8 cellular contexts compared by ENCODE assay signal in the genomic region with DNA sequence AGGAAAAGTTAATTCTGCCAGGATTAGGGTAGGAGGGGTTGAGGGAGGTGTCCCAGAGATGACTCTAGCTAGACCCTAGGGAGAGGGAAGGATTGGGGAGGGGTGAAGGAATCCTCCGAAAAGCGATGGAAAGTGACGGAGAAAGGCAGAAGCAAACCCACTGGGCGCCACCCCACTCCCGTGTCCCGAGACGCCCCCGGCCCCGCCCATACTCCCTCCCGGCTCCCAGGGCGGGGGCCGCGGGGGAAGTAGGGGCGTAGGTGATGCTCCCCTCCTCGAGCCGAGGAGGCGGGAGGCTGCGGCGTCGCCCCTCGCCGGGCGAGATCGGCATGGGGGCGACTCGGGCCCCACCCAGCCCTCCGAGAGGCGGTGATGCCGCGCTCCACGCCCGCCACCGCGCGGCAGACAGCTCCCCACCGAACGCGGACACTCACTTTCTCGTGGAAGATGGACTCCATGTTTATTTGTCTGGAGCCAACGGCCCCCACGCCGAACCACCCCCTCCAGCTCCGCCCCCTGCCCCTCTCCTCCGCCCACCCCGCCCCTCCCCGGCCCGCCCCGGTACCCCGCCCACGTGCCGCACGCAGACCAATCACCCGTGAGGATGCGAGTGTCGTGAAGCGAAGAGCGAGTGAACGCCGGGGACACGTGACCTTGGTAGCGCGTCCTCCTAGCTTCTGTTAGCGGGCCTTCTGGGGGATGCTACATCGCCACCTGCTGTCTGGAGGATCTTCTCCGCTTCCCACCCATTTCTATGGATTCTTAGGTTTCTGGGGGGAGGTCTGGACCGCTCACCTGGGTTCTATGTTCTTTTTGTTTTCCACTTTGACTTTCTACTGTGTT. TPM values are rescaled to one million over a fixed set of nuclear protein-coding genes. Genes with fewer than 3 reads are reported as not detected.
DNase-seq lines count a peak whose midpoint lies in the region; ATAC-seq, FAIRE-seq and TF ChIP-seq lines count a peak whose summit lies in the region.

A gene (minus strand): TSS at position 488 of the 843 bp plus-strand sequence. CDS start 30 bp downstream, at position 458.

- peak; percentile 91 to 93 for DNase-seq in AML-193 (lab: John Stamatoyannopoulos, UW)
- peak; percentile 95 to 99 for DNase-seq in NCI-H446 (lab: John Stamatoyannopoulos, UW)
- peak; percentile 99 for DNase-seq in cerebellar cortex (ENCODE audit: low spot score)
- peak; percentile 79 for DNase-seq in keratinocyte (ENCODE audit: low read depth, low spot score)
- DNase-seq in stimulated activated CD4-positive, alpha-beta T cell treated with anti-CD3 and anti-CD28 coated beads, Interleukin-15, amount 100 ng/mL, for 1 hour (ENCODE audit: low read depth in 1 of 2, low spot score in 1 of 2) = peak; percentile 89

- no peaks in the 10 kb centered on the region for H3K9me3 ChIP-seq in keratinocyte (ENCODE audit: control insufficient read depth, low read depth, low read length)

- H3K9me1 ChIP-seq in keratinocyte (ENCODE audit: control insufficient read depth, extremely low read depth, insufficient read depth, low read length) = no peaks in the 10 kb centered on the region

- FAIRE-seq in keratinocyte (lab: Jason Lieb, UNC) = peak; percentile 43

- peak within 1 kb of the TSS; percentile 86 to 98 (median 95) for H3K4me3 ChIP-seq in keratinocyte (ENCODE audit: control insufficient read depth in 2 of 3, extremely low read depth in 1 of 3, insufficient read depth in 2 of 3, low read depth in 1 of 3, low read length in 3 of 3)

- dilution Hi-C loops in keratinocyte (cut with MboI; ENCODE audit: extremely low pct_ligation_motif_present, low sequenced_read_pairs) = no loop called here

- H3K27me3 ChIP-seq in keratinocyte (ENCODE audit: control insufficient read depth, extremely low read depth, insufficient read depth, low read length) = no peaks in the 10 kb centered on the region

- peak within 1 kb of the TSS; percentile 97 for H3K9ac ChIP-seq in keratinocyte (ENCODE audit: control insufficient read depth, extremely low read depth, insufficient read depth, low read length)

- peaks cover 33% of the 10 kb centered on the region for H3K79me2 ChIP-seq in keratinocyte (ENCODE audit: control insufficient read depth, insufficient read depth, low read length)

- peak within 1 kb of the TSS; percentile 97 for H3K4me2 ChIP-seq in keratinocyte (ENCODE audit: control insufficient read depth, extremely low read depth, insufficient read depth, low read depth, low read length)

- peaks cover 5% of the 10 kb centered on the region for H3K4me1 ChIP-seq in keratinocyte (ENCODE audit: control insufficient read depth, extremely low read depth, insufficient read depth, low read length)

- no peaks in the 10 kb centered on the region for H3K36me3 ChIP-seq in keratinocyte (ENCODE audit: control insufficient read depth in 2 of 2, extremely low read depth in 1 of 2, insufficient read depth in 2 of 2, low read length in 2 of 2)

- peak within 1 kb of the TSS; percentile 93 for H3K27ac ChIP-seq in keratinocyte (ENCODE audit: control insufficient read depth, insufficient read depth, low read length)

- no peaks in the 10 kb centered on the region for H4K20me1 ChIP-seq in keratinocyte (ENCODE audit: control insufficient read depth, extremely low read depth, insufficient read depth, low read length)

- TF ChIP-seq CTCF in keratinocyte (optimal IDR thresholded peaks at IDR 0.05 in 1 of 3, IDR thresholded peaks at IDR 0.05 in 1 of 3, conservative IDR thresholded peaks at IDR 0.05 in 1 of 3; ENCODE audit: extremely low read depth in 1 of 3, insufficient read depth in 2 of 3, low read length in 3 of 3) = peak; percentile 82 to 93 (median 87)

- ATAC-seq in GM19025 (IDR thresholded peaks at IDR 0.05; ENCODE audit: low read depth, unreplicated experiment) = peak; percentile 84
- peak; percentile 85 for ATAC-seq in HG03342 (IDR thresholded peaks at IDR 0.05; ENCODE audit: unreplicated experiment)
- ATAC-seq in activated CD4-positive, CD25-positive, alpha-beta regulatory T cell treated with anti-CD3 and anti-CD28 coated beads, Interleukin-2, amount 50 U/mL, for 24 hours = peak; percentile 97 to 98

- H2AFZ ChIP-seq in keratinocyte (ENCODE audit: control insufficient read depth, low read length) = peak within 1 kb of the TSS; percentile 99

RNA-seq across cellular contexts. Expression of the gene that starts here (rescaled TPM):
- polyA plus RNA-seq in keratinocyte = 13.6 to 27.6 TPM (median 17.4 TPM) in 3 replicates
- polyA plus RNA-seq in keratinocyte (2011; ENCODE audit: low read depth) = 58.8 TPM
- polyA plus RNA-seq in keratinocyte (2011; cell fraction: cytosol; rRNA removed) = 13.3 and 26.1 TPM in 2 replicates
- 18.2 and 24.7 TPM in 2 replicates for polyA plus RNA-seq in keratinocyte (2011; cell fraction: nucleus; rRNA removed)
- 21.2 and 30.5 TPM in 2 replicates for polyA plus RNA-seq in keratinocyte (2012; ENCODE audit: low replicate concordance)
- 1.2 to 50.2 TPM (median 8.8 TPM) in 3 replicates for polyA minus RNA-seq in keratinocyte
- polyA minus RNA-seq in keratinocyte (2011; cell fraction: cytosol; rRNA and poly(A)+ RNA removed) = 8.2 TPM
- polyA minus RNA-seq in keratinocyte (2011; cell fraction: nucleus; rRNA and poly(A)+ RNA removed) = 16.8 and 30.3 TPM in 2 replicates

Comparison
In these comparisons a context has a peak if more than half of its experiments do, and no peak if none do; other contexts are left out.
1. Peak in every context shown above with its lines: DNase-seq, ATAC-seq, H3K4me3 ChIP-seq and H3K27ac ChIP-seq.